ENCODE assay signal across 19 cellular contexts in genomic region chr18:79587298-79588125, GRCh38.
DNase-seq lines count a peak whose midpoint lies in the region; ATAC-seq, FAIRE-seq and TF ChIP-seq lines count a peak whose summit lies in the region.
"Had no signal": no experiment of that assay in that cellular context is flagged by ENCODE, and none has a peak within 500 bp of the region (broad histone marks: within the 10 kb centered on the region; RNA-seq: fewer than 3 reads in every experiment).

No MANE protein-coding gene starts in this region.

- no peak for ATAC-seq in Right ventricle myocardium inferior
- no peak for ATAC-seq in left ventricle myocardium superior
- peak; percentile 2 for ATAC-seq in aorta (ENCODE audit: low FRiP score)
- ATAC-seq in HG03025 (IDR thresholded peaks at IDR 0.05; ENCODE audit: low FRiP score, unreplicated experiment) = no peak
- ATAC-seq: gastroesophageal sphincter had no signal

- no peak for FAIRE-seq in D721Med (lab: Jason Lieb, UNC)
- FAIRE-seq: TTC549 had no signal

- 37 to 38% methylated on average over 30 of the region's 30 CpGs for WGBS in aorta, 2 donors

- H3K4me3 ChIP-seq in right atrium auricular region (no peak overlapping the region), osteoblast (ENCODE audit: insufficient read depth, low read length) (no peak overlapping the region), aorta (ENCODE audit: low read length in 2 of 2) (no peak overlapping the region)
- H3K4me3 ChIP-seq: colonic mucosa, gastroesophageal sphincter had no signal

- H3K27me3 ChIP-seq in right atrium auricular region (no peaks in the 10 kb centered on the region), osteoblast (ENCODE audit: insufficient read depth, low read length) (peaks cover 4% of the 10 kb centered on the region), aorta (ENCODE audit: control insufficient read depth in 1 of 2, insufficient read depth in 2 of 2, low read length in 1 of 2) (no peaks in the 10 kb centered on the region)
- H3K27me3 ChIP-seq: colonic mucosa had no signal

- H3K9me3 ChIP-seq in right atrium auricular region (no peaks in the 10 kb centered on the region), osteoblast (ENCODE audit: low read depth, low read length) (no peaks in the 10 kb centered on the region), aorta (ENCODE audit: control insufficient read depth, low read length) (no peaks in the 10 kb centered on the region)
- H3K9me3 ChIP-seq: colonic mucosa, gastroesophageal sphincter had no signal

- no peaks in the 10 kb centered on the region for H3K36me3 ChIP-seq in right atrium auricular region
- no peaks in the 10 kb centered on the region for H3K36me3 ChIP-seq in osteoblast (ENCODE audit: insufficient read depth, low read length)
- no peaks in the 10 kb centered on the region for H3K36me3 ChIP-seq in aorta (ENCODE audit: control insufficient read depth in 1 of 2, insufficient read depth in 2 of 2, low read length in 1 of 2)
- H3K36me3 ChIP-seq: colonic mucosa, gastroesophageal sphincter had no signal

- intact Hi-C loops in Right ventricle myocardium inferior (cut with DNase I) = no loop called here
- intact Hi-C loops in left ventricle myocardium superior (cut with micrococcal nuclease) = no loop called here
- intact Hi-C loops in aorta (cut with DNase I) = loop anchor here (2.0 to 5.0 kb wide), 4 partner anchors 50 to 200 kb away; no protein-coding TSS in a partner anchor

- peak overlapping the region in 1 of 2 donors; percentile 72 for H3K27ac ChIP-seq in right atrium auricular region
- H3K27ac ChIP-seq in osteoblast (ENCODE audit: low read depth, low read length) = no peak overlapping the region
- peak overlapping the region; percentile 87 to 98 for H3K27ac ChIP-seq in aorta (ENCODE audit: low read depth in 1 of 2, low read length in 2 of 2)
- H3K27ac ChIP-seq: colonic mucosa, epithelial cell of prostate had no signal

- no peaks in the 10 kb centered on the region for H4K20me1 ChIP-seq in osteoblast (ENCODE audit: insufficient read depth, low read length)

- H2AFZ ChIP-seq in osteoblast (ENCODE audit: low read length) = no peak overlapping the region

- no peak overlapping the region for H3K4me2 ChIP-seq in osteoblast (ENCODE audit: insufficient read depth, low read length)

- peak; percentile 52 for DNase-seq in Right ventricle myocardium inferior (ENCODE audit: missing footprints)
- DNase-seq in right atrium auricular region (ENCODE audit: low spot score) = no peak
- peak; percentile 44 for DNase-seq in left ventricle myocardium superior
- peak; percentile 90 for DNase-seq in osteoblast (ENCODE audit: insufficient read length, low spot score, missing footprints)
- peak; percentile 48 to 76 for DNase-seq in aorta
- DNase-seq in D721Med (ENCODE audit: insufficient read length, low spot score) = no peak
- DNase-seq in GF-D8 (lab: John Stamatoyannopoulos, UW) = no peak
- DNase-seq: activated CD4-positive, alpha-beta T cell treated with anti-CD3 and anti-CD28 coated beads, Interleukin-2, amount 50 U/mL, for 4 hours; amygdala; colonic mucosa; immature natural killer cell; NCI-H2081 treated with DMSO at 0.1 percent for 48 hours; NCI-H526 treated with DMSO at 0.1 percent for 48 hours; stimulated activated CD4-positive, alpha-beta T cell treated with anti-CD3 and anti-CD28 coated beads, Interleukin-12 subunit alpha, Interleukin-12 subunit beta, amount 100 ng/mL, for 4 hours; stimulated activated naive CD4-positive, alpha-beta T cell treated with Interleukin-2 at 50 U/mL for 16 hours had no signal

- H3K4me1 ChIP-seq in right atrium auricular region = peaks cover 0 to 39% of the 10 kb centered on the region in 2 donors
- peaks cover 16% of the 10 kb centered on the region for H3K4me1 ChIP-seq in osteoblast (ENCODE audit: insufficient read depth, low read length)
- H3K4me1 ChIP-seq in aorta (ENCODE audit: control insufficient read depth in 1 of 2, insufficient read depth in 2 of 2, low read length in 2 of 2) = no peaks in the 10 kb centered on the region
- H3K4me1 ChIP-seq: colonic mucosa had no signal

- TF ChIP-seq CTCF in right atrium auricular region (IDR thresholded peaks at IDR 0.05) (no peak), osteoblast (IDR thresholded peaks at IDR 0.05; ENCODE audit: extremely low read depth, low read depth, low read length) (no peak), D721Med (IDR thresholded peaks at IDR 0.05; ENCODE audit: insufficient read depth, missing control alignments) (no peak)

- no peaks in the 10 kb centered on the region for H3K79me2 ChIP-seq in osteoblast (ENCODE audit: insufficient read depth, low read length)

Comparison
In these comparisons a context has a peak if more than half of its experiments do, and no peak if none do; other contexts are left out.
1. DNase-seq: peak in Right ventricle myocardium inferior (single experiment), left ventricle myocardium superior (single experiment), osteoblast (single experiment) and aorta (2 of 2); none in right atrium auricular region (single experiment), D721Med (single experiment) and GF-D8 (single experiment).
2. intact Hi-C loops: an anchor here in aorta (2.0 to 5.0 kb wide); none called in Right ventricle myocardium inferior and left ventricle myocardium superior.